19 cellular contexts compared by ENCODE assay signal in genomic region chr11:61131186-61131585, GRCh38. TPM values are rescaled to one million over a fixed set of nuclear protein-coding genes. Genes with fewer than 3 reads are reported as not detected.
A peak's percentile ranks its signal among the peaks of the same experiment; 100 is the strongest.
DNase-seq lines count a peak whose midpoint lies in the region; TF ChIP-seq lines count a peak whose summit lies in the region.
"Had no signal": no experiment of that assay in that cellular context is flagged by ENCODE, and none has a peak within 500 bp of the region (broad histone marks: within the 10 kb centered on the region; RNA-seq: fewer than 3 reads in every experiment).

No MANE protein-coding gene starts in this region.

- intact Hi-C loops in ovary (cut with DNase I), result loop anchor here in 1 of 4 donors (5.0 to 10.0 kb wide), 2 partner anchors 214 to 356 kb away; no protein-coding TSS in a partner anchor

- H3K9me3 ChIP-seq in hepatocyte (ENCODE audit: low read depth) (no peaks in the 10 kb centered on the region), ovary (no peaks in the 10 kb centered on the region), stomach smooth muscle (ENCODE audit: control insufficient read depth in 2 of 2, low read length in 2 of 2) (no peaks in the 10 kb centered on the region)
- H3K9me3 ChIP-seq: BLaER1 treated with 17β-estradiol and CSF1 and Interleukin-3, amounts not matched to agents 10 nM and 100 nM; MG63 had no signal

- H3K79me2 ChIP-seq in hepatocyte, result peaks cover 4% of the 10 kb centered on the region

- peaks cover 9% of the 10 kb centered on the region for H3K4me1 ChIP-seq in hepatocyte (ENCODE audit: insufficient read depth)
- H3K4me1 ChIP-seq in ovary (ENCODE audit: insufficient read depth), result peaks cover 5% of the 10 kb centered on the region
- peaks cover 30% of the 10 kb centered on the region for H3K4me1 ChIP-seq in stomach smooth muscle (ENCODE audit: control insufficient read depth, insufficient read depth, low read length)

- no peak for TF ChIP-seq CTCF in hepatocyte (IDR thresholded peaks at IDR 0.05; ENCODE audit: poor library complexity)
- no peak for TF ChIP-seq CTCF in ovary (IDR thresholded peaks at IDR 0.05)

- 92% methylated on average over 8 of the region's 8 CpGs for WGBS in hepatocyte (ENCODE audit: low lambda C conversion rate, missing lambda C conversion rate)
- 70 to 81% (median 76%) methylated on average over 8 of the region's 8 CpGs for WGBS in ovary, 3 donors

- H3K9me2 ChIP-seq in hepatocyte (replicated peaks; ENCODE audit: insufficient read depth), result no peaks in the 10 kb centered on the region

- peak overlapping the region; percentile 81 for H3K27ac ChIP-seq in hepatocyte
- peak overlapping the region; percentile 35 to 73 for H3K27ac ChIP-seq in ovary
- H3K27ac ChIP-seq in stomach smooth muscle (ENCODE audit: low read length), result peak overlapping the region; percentile 18

- no peak overlapping the region for H2AFZ ChIP-seq in hepatocyte

- DNase-seq in LHCN-M2 (ENCODE audit: low read depth), result peak; percentile 79
- DNase-seq in hepatocyte (ENCODE audit: low spot score), result no peak
- DNase-seq in ovary, result no peak
- DNase-seq in medulla oblongata (ENCODE audit: extremely low spot score), result no peak
- DNase-seq in stimulated activated CD8-positive, alpha-beta memory T cell treated with anti-CD3 and anti-CD28 coated beads, Interleukin-4, amount 100 ng/mL, for 48 hours, result no peak
- DNase-seq in dedifferentiated amniotic fluid mesenchymal stem cell (ENCODE audit: extremely low spot score), result no peak
- DNase-seq in epidermal melanocyte (ENCODE audit: insufficient read length, low spot score), result no peak
- DNase-seq: ACHN, Kasumi-1, MG63, NCI-H1417, NCI-H187, NCI-H446, NCI-H526, Right ventricle myocardium superior had no signal

- no peaks in the 10 kb centered on the region for H4K20me1 ChIP-seq in hepatocyte (ENCODE audit: insufficient read depth, poor library complexity, severe bottlenecking)

- H3K4me3 ChIP-seq in hepatocyte (no peak overlapping the region), ovary (no peak overlapping the region), stomach smooth muscle (ENCODE audit: low read length in 2 of 2) (no peak overlapping the region)
- H3K4me3 ChIP-seq: BLaER1 treated with 17β-estradiol and CSF1 and Interleukin-3, amounts not matched to agents 10 nM and 100 nM; MG63 had no signal

- TF ChIP-seq POLR2A in ovary (IDR thresholded peaks at IDR 0.05), result no peak

- no peak overlapping the region for H3K9ac ChIP-seq in stomach smooth muscle (ENCODE audit: low read length in 2 of 2)

- H3K27me3 ChIP-seq in hepatocyte (no peaks in the 10 kb centered on the region), ovary (no peaks in the 10 kb centered on the region), stomach smooth muscle (ENCODE audit: control insufficient read depth in 1 of 2, insufficient read depth in 2 of 2, low read length in 2 of 2) (no peaks in the 10 kb centered on the region)
- H3K27me3 ChIP-seq: BLaER1 treated with 17β-estradiol and CSF1 and Interleukin-3, amounts not matched to agents 10 nM and 100 nM; MG63 had no signal

- H3K4me2 ChIP-seq in hepatocyte, result no peak overlapping the region

- no peak for TF ChIP-seq EP300 in ovary (IDR thresholded peaks at IDR 0.05)

- H3K36me3 ChIP-seq in hepatocyte (replicated peaks; ENCODE audit: insufficient read depth, low read depth), result no peaks in the 10 kb centered on the region
- no peaks in the 10 kb centered on the region for H3K36me3 ChIP-seq in ovary
- peaks cover 3 to 22% of the 10 kb centered on the region in 2 donors for H3K36me3 ChIP-seq in stomach smooth muscle (ENCODE audit: control insufficient read depth in 2 of 2, insufficient read depth in 2 of 2, low read length in 2 of 2)
- H3K36me3 ChIP-seq: MG63 had no signal

RNA-seq across cellular contexts. Expression of gene CD5, which starts 28.9 kb away (rescaled TPM):
- total RNA-seq in LHCN-M2 (2014; rRNA removed) (not detected in 2 replicates), hepatocyte (not detected in 2 replicates), ovary (1 to 10 TPM in 1 of 7 donors, under 1 TPM in 5, not detected in 1; 0.12 to 1.3 (median 0.29) TPM)
- 0.01 TPM for polyA plus RNA-seq in LHCN-M2 (2012)
- polyA plus RNA-seq in hepatocyte (0.06 TPM in 1 of 2 replicates, not detected in the other), ovary (under 1 TPM; 0.12 to 0.83 TPM)
- total RNA-seq: Daoy, H4, Right ventricle myocardium superior had no signal

RNA-seq across cellular contexts. Expression of gene VPS37C, which starts 30.0 kb away (rescaled TPM):
- total RNA-seq in LHCN-M2 (2014; rRNA removed) (12.8 and 14.1 TPM in 2 replicates), hepatocyte (12.2 and 17.0 TPM in 2 replicates), ovary (10 to 100 TPM; 11.3 to 25.8 (median 20.7) TPM)
- 13.4 TPM for polyA plus RNA-seq in LHCN-M2 (2012)
- polyA plus RNA-seq in hepatocyte (23.0 and 26.6 TPM in 2 replicates), ovary (10 to 100 TPM in 1 of 2 donors, 1 to 10 TPM in 1; 7.8 to 14.0 TPM)

Comparison
In these comparisons a context has a peak if more than half of its experiments do, and no peak if none do; other contexts are left out.
1. H3K27ac ChIP-seq: peak in every context shown above with its lines; median percentile 81 in hepatocyte; 54 in ovary; 18 in stomach smooth muscle.